1 cellular context compared by ENCODE assay signal in the genomic region with DNA sequence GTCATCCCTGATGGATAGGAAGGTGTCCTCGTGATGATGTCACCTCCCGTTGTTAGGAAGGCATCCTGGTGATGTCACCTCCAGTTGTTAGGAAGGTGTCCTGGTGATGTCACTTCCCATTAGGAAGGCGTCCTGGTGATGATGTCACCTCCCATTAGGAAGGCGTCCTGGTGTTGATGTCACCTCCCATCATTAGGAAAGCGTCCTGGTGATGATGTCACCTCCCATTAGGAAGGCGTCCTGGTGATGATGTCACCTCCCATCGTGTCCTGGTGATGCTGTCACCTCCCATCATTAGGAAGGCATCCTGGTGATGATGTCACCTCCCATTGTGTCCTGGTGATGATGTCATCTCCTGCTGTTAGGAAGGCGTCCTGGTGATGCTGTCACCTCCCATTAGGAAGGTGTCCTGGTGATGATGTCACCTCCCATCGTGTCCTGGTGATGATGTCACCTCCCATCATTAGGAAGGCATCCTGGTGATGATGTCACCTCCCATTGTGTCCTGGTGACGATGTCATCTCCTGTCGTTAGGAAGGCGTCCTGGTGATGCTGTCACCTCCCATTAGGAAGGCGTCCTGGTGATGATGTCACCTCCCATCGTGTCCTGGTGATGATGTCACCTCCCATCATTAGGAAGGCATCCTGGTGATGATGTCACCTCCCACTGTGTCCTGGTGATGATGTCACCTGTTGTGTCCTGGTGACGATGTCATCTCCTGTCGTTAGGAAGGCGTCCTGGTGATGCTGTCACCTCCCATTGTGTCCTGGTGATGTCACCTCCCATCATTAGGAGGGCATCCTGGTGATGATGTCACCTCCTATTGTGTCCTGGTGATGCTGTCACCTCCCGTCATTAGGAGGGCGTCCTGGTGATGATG.
TF ChIP-seq lines count a peak whose summit lies in the region.
"Not testable (repeated sequence)": the region's sequence is repeated elsewhere in the genome, so short reads cannot be mapped to it uniquely, and the experiment has no call there.

No MANE protein-coding gene starts in this region.

TF ChIP-seq in K562, 482 proteins besides CTCF, POLR2A, EP300 and RAD21:
- TF ChIP-seq CREM (IDR thresholded peaks at IDR 0.05; ENCODE audit: low read depth): peak; percentile 24; the same call in 1 of the 2 replicates
- not testable (repeated sequence) for TF ChIP-seq JUND (IDR thresholded peaks at IDR 0.05; ENCODE audit: borderline replicate concordance, low read depth, low read length); JUN (IDR thresholded peaks at IDR 0.05; ENCODE audit: borderline replicate concordance, low read depth, low read length); ATF1 (CRISPR knock-in tag; IDR thresholded peaks at IDR 0.05)
- TF ChIP-seq JUND (tag; IDR thresholded peaks at IDR 0.05; ENCODE audit: borderline replicate concordance, low read depth, low read length): peak; percentile 74; the same call in 2 of the 3 replicates
- TF ChIP-seq JUN (CRISPR knock-in tag; IDR thresholded peaks at IDR 0.05; ENCODE audit: borderline replicate concordance): peak; percentile 97
- TF ChIP-seq, protein P1, sequence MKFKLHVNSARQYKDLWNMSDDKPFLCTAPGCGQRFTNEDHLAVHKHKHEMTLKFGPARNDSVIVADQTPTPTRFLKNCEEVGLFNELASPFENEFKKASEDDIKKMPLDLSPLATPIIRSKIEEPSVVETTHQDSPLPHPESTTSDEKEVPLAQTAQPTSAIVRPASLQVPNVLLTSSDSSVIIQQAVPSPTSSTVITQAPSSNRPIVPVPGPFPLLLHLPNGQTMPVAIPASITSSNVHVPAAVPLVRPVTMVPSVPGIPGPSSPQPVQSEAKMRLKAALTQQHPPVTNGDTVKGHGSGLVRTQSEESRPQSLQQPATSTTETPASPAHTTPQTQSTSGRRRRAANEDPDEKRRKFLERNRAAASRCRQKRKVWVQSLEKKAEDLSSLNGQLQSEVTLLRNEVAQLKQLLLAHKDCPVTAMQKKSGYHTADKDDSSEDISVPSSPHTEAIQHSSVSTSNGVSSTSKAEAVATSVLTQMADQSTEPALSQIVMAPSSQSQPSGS (CRISPR knock-in tag; IDR thresholded peaks at IDR 0.05): peak; percentile 89
- TF ChIP-seq ATF1 (tag; IDR thresholded peaks at IDR 0.05): peak; percentile 81
- TF ChIP-seq CEBPG (CRISPR knock-in tag; IDR thresholded peaks at IDR 0.05): 0 out of 2 replicates have a peak, but pooled peaks have one; percentile 14
- 0 out of 4 replicates have a peak, but pooled peaks of 1 of the 2 experiments have one; percentile 31 for TF ChIP-seq CEBPG (tag; conservative IDR thresholded peaks at IDR 0.05 in 1 of 2, IDR thresholded peaks at IDR 0.05 in 1 of 2)
- peak; percentile 65 for TF ChIP-seq CREB1 (IDR thresholded peaks at IDR 0.05)
- TF ChIP-seq CREB1 (CRISPR knock-in tag; IDR thresholded peaks at IDR 0.05): peak; percentile 79
- peak; percentile 24; the same call in 1 of the 2 replicates for TF ChIP-seq GABPB1 (CRISPR knock-in tag; IDR thresholded peaks at IDR 0.05)
- TF ChIP-seq, protein P2, sequence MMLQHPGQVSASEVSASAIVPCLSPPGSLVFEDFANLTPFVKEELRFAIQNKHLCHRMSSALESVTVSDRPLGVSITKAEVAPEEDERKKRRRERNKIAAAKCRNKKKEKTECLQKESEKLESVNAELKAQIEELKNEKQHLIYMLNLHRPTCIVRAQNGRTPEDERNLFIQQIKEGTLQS (IDR thresholded peaks at IDR 0.05): peak; percentile 85
- TF ChIP-seq, protein P2 (CRISPR knock-in tag; conservative IDR thresholded peaks at IDR 0.05): not testable (repeated sequence)
- peak; percentile 50; the same call in 1 of the 2 replicates for TF ChIP-seq JUNB (CRISPR knock-in tag; conservative IDR thresholded peaks at IDR 0.05)
